ENCODE assay signal across 2 cellular contexts in the genomic region with DNA sequence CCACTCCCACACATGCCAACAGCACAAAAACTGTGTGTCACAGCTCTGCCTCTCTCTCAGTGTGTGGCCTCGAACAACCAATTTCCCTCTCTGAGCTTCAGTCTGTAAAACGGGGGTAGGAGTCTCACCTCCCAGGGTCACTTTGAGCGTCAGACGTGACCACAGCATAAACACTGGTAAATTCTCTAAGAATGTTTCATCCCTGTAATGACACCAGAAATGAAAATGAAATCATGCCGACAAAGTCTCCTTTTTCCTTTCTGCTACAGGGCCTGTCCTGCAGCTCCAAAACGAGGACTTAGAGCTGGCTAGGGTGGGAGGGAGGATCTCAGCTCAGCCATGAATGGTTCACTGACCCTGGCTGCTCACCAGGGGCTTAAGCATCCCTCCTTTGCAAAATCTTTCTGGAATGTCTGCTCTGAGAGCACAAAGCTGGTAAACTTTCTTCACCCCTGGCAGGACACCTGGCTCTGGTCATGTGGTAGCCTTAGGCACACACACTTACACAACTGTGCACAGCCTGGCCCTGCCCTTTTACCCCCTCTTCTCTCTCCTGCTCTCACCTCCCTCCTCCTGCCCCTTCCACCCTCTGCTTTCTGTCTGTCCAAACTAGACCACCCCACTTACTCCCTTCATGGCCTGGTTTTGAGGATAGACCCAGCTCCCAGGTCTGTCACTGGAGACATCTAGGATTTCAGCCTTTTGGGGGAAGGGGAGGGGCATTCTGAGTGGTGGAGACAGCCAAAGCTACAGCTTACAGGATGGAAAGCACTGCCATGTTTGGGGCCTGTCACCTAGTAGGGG.
TF ChIP-seq lines count a peak whose summit lies in the region.

No MANE protein-coding gene starts in this region.

TF ChIP-seq in GM23338, 12 proteins besides CTCF, POLR2A, EP300 and RAD21 (continued from another document and continues in another):
- TF ChIP-seq ZNF462 (CRISPR knock-in tag; IDR thresholded peaks at IDR 0.05) (no peak), EZH2phosphoT487 (IDR thresholded peaks at IDR 0.05; ENCODE audit: unreplicated experiment) (no peak), CREB1 (CRISPR knock-in tag; IDR thresholded peaks at IDR 0.05; ENCODE audit: low read depth) (no peak), NANOG (IDR thresholded peaks at IDR 0.05; ENCODE audit: borderline replicate concordance) (no peak), EZH2 (IDR thresholded peaks at IDR 0.05; ENCODE audit: low read depth, unreplicated experiment) (no peak), ZNF114 (CRISPR knock-in tag; IDR thresholded peaks at IDR 0.05) (no peak), STAT1 (IDR thresholded peaks at IDR 0.05; ENCODE audit: unreplicated experiment) (no peak), JUNB (IDR thresholded peaks at IDR 0.05; ENCODE audit: unreplicated experiment) (no peak)
- TF ChIP-seq, protein P1, sequence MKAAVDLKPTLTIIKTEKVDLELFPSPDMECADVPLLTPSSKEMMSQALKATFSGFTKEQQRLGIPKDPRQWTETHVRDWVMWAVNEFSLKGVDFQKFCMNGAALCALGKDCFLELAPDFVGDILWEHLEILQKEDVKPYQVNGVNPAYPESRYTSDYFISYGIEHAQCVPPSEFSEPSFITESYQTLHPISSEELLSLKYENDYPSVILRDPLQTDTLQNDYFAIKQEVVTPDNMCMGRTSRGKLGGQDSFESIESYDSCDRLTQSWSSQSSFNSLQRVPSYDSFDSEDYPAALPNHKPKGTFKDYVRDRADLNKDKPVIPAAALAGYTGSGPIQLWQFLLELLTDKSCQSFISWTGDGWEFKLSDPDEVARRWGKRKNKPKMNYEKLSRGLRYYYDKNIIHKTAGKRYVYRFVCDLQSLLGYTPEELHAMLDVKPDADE (IDR thresholded peaks at IDR 0.05), result no peak

TF ChIP-seq in WTC11, 78 proteins besides CTCF, POLR2A, EP300 and RAD21 (continued from another document):
- TF ChIP-seq, protein P2, sequence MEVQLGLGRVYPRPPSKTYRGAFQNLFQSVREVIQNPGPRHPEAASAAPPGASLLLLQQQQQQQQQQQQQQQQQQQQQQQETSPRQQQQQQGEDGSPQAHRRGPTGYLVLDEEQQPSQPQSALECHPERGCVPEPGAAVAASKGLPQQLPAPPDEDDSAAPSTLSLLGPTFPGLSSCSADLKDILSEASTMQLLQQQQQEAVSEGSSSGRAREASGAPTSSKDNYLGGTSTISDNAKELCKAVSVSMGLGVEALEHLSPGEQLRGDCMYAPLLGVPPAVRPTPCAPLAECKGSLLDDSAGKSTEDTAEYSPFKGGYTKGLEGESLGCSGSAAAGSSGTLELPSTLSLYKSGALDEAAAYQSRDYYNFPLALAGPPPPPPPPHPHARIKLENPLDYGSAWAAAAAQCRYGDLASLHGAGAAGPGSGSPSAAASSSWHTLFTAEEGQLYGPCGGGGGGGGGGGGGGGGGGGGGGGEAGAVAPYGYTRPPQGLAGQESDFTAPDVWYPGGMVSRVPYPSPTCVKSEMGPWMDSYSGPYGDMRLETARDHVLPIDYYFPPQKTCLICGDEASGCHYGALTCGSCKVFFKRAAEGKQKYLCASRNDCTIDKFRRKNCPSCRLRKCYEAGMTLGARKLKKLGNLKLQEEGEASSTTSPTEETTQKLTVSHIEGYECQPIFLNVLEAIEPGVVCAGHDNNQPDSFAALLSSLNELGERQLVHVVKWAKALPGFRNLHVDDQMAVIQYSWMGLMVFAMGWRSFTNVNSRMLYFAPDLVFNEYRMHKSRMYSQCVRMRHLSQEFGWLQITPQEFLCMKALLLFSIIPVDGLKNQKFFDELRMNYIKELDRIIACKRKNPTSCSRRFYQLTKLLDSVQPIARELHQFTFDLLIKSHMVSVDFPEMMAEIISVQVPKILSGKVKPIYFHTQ (CRISPR knock-in tag; IDR thresholded peaks at IDR 0.05), result no peak
- no peak for TF ChIP-seq OVOL2 (CRISPR knock-in tag; IDR thresholded peaks at IDR 0.05; ENCODE audit: borderline replicate concordance)
- TF ChIP-seq ZBTB21 (CRISPR knock-in tag; IDR thresholded peaks at IDR 0.05; ENCODE audit: borderline replicate concordance), result no peak
- TF ChIP-seq ZNF281 (CRISPR knock-in tag; IDR thresholded peaks at IDR 0.05), result no peak
- no peak for TF ChIP-seq FOXJ3 (CRISPR knock-in tag; IDR thresholded peaks at IDR 0.05; ENCODE audit: borderline replicate concordance)
- TF ChIP-seq NFATC4 (CRISPR knock-in tag; IDR thresholded peaks at IDR 0.05), result no peak
- no peak for TF ChIP-seq HMGA2 (CRISPR knock-in tag; IDR thresholded peaks at IDR 0.05)
TF ChIP-seq in WTC11: peak in this region for 0.
